43 cellular contexts compared by ENCODE assay signal in genomic region chr11:94322501-94322900, GRCh38. TPM values are rescaled to one million over a fixed set of nuclear protein-coding genes. Genes with fewer than 3 reads are reported as not detected.
"Had no signal": no experiment of that assay in that cellular context is flagged by ENCODE, and none has a peak within 500 bp of the region (broad histone marks: within the 10 kb centered on the region; RNA-seq: fewer than 3 reads in every experiment).

No MANE protein-coding gene starts in this region.

- H3K27me3 Mint-ChIP-seq: activated naive CD4-positive, alpha-beta T cell treated with anti-CD3 and anti-CD28 coated beads, Interleukin-2, amount 10 ng/mL, durations not matched to agents 7 days and 5 days; activated naive CD4-positive, alpha-beta T cell treated with anti-CD3 and anti-CD28 coated beads, Interleukin-2, amount 50 U/mL, for 24 hours; activated naive CD8-positive, alpha-beta T cell; activated naive CD8-positive, alpha-beta T cell treated with anti-CD3 and anti-CD28 coated beads, Interleukin-2, amount 50 U/mL, for 24 hours; activated T-cell treated with anti-CD3 and anti-CD28 coated beads, Interleukin-2, amount 50 U/mL, for 24 hours; brain had no signal

- H3K4me3 ChIP-seq: adrenal gland, ascending aorta, body of pancreas, cardiac muscle cell had no signal

- H3K36me3 Mint-ChIP-seq: activated naive CD4-positive, alpha-beta T cell treated with anti-CD3 and anti-CD28 coated beads, Interleukin-2, amount 10 ng/mL, durations not matched to agents 7 days and 5 days; activated naive CD4-positive, alpha-beta T cell treated with anti-CD3 and anti-CD28 coated beads, Interleukin-2, amount 50 U/mL, for 24 hours; activated naive CD4-positive, alpha-beta T cell treated with anti-CD3 and anti-CD28 coated beads, Interleukin-2, amount 50 U/mL, for 72 hours; activated naive CD8-positive, alpha-beta T cell; activated naive CD8-positive, alpha-beta T cell treated with anti-CD3 and anti-CD28 coated beads for 36 hours; activated naive CD8-positive, alpha-beta T cell treated with anti-CD3 and anti-CD28 coated beads, Interleukin-2, amount 10 ng/mL, durations not matched to agents 7 days and 5 days; brain had no signal

- H3K27ac Mint-ChIP-seq: activated naive CD4-positive, alpha-beta T cell treated with anti-CD3 and anti-CD28 coated beads for 36 hours; activated naive CD4-positive, alpha-beta T cell treated with anti-CD3 and anti-CD28 coated beads, Interleukin-2, amount 10 ng/mL, durations not matched to agents 7 days and 5 days; activated naive CD4-positive, alpha-beta T cell treated with anti-CD3 and anti-CD28 coated beads, Interleukin-2, amount 50 U/mL, for 24 hours; activated naive CD4-positive, alpha-beta T cell treated with anti-CD3 and anti-CD28 coated beads, Interleukin-2, amount 50 U/mL, for 72 hours; activated naive CD8-positive, alpha-beta T cell; activated naive CD8-positive, alpha-beta T cell treated with anti-CD3 and anti-CD28 coated beads for 36 hours; activated naive CD8-positive, alpha-beta T cell treated with anti-CD3 and anti-CD28 coated beads, Interleukin-2, amount 10 ng/mL, durations not matched to agents 7 days and 5 days; activated naive CD8-positive, alpha-beta T cell treated with anti-CD3 and anti-CD28 coated beads, Interleukin-2, amount 50 U/mL, for 24 hours; activated T-cell treated with anti-CD3 and anti-CD28 coated beads, Interleukin-2, amount 50 U/mL, for 24 hours; activated T-cell treated with anti-CD3 and anti-CD28 coated beads, Interleukin-2, amount 50 U/mL, for 72 hours; activated T-helper 1 cell treated with anti-CD3 and anti-CD28 coated beads, Interleukin-12 subunit alpha, Interleukin-12 subunit beta, Interleukin-2, Interleukin-4 antibody, amounts not matched to agents 30 ng/mL and 10 ng/mL and 1 ng/mL, durations not matched to agents 14 hours and 24 hours and 36 hours; activated T-helper 17 cell treated with anti-CD3 and anti-CD28 coated beads, Interleukin-2, amount 50 U/mL, for 72 hours; activated T-helper 2 cell treated with anti-CD3 and anti-CD28 coated beads, Interferon-gamma antibody, Interleukin-2, Interleukin-4, amounts not matched to agents 10 μg/mL and 5 μg/mL and 100 μg/mL, durations not matched to agents 14 hours and 24 hours and 36 hours; brain had no signal

- H3K9me3 ChIP-seq: adrenal gland, body of pancreas had no signal

- H3K27ac ChIP-seq: adrenal gland, ascending aorta, body of pancreas, brain microvascular endothelial cell, cardiac muscle cell had no signal

- ATAC-seq: activated naive CD4-positive, alpha-beta T cell treated with anti-CD3 and anti-CD28 coated beads, Interleukin-2, amount 50 U/mL, for 72 hours; activated naive CD8-positive, alpha-beta T cell treated with anti-CD3 and anti-CD28 coated beads, Interleukin-2, amount 50 U/mL, for 24 hours; activated T-cell treated with anti-CD3 and anti-CD28 coated beads, Interleukin-2, amount 50 U/mL, for 4 hours; activated T-cell treated with anti-CD3 and anti-CD28 coated beads, Interleukin-2, amount 50 U/mL, for 72 hours; activated T-helper 17 cell treated with anti-CD3 and anti-CD28 coated beads, Interleukin-2, amount 50 U/mL, for 72 hours; body of pancreas had no signal

- H3K4me1 ChIP-seq: adrenal gland, ascending aorta, body of pancreas had no signal

- H3K9me3 Mint-ChIP-seq: activated naive CD4-positive, alpha-beta T cell treated with anti-CD3 and anti-CD28 coated beads, Interleukin-2, amount 10 ng/mL, durations not matched to agents 7 days and 5 days; activated naive CD4-positive, alpha-beta T cell treated with anti-CD3 and anti-CD28 coated beads, Interleukin-2, amount 50 U/mL, for 24 hours; activated naive CD8-positive, alpha-beta T cell treated with anti-CD3 and anti-CD28 coated beads, Interleukin-2, amount 10 ng/mL, durations not matched to agents 7 days and 5 days; activated naive CD8-positive, alpha-beta T cell treated with anti-CD3 and anti-CD28 coated beads, Interleukin-2, amount 50 U/mL, for 24 hours; activated T-cell treated with anti-CD3 and anti-CD28 coated beads, Interleukin-2, amount 50 U/mL, for 24 hours; activated T-cell treated with anti-CD3 and anti-CD28 coated beads, Interleukin-2, amount 50 U/mL, for 72 hours; activated T-helper 1 cell treated with anti-CD3 and anti-CD28 coated beads, Interleukin-12 subunit alpha, Interleukin-12 subunit beta, Interleukin-2, Interleukin-4 antibody, amounts not matched to agents 30 ng/mL and 10 ng/mL and 1 ng/mL, durations not matched to agents 14 hours and 24 hours and 36 hours; activated T-helper 17 cell treated with anti-CD3 and anti-CD28 coated beads, Interleukin-2, amount 50 U/mL, for 72 hours; activated T-helper 2 cell treated with anti-CD3 and anti-CD28 coated beads, Interferon-gamma antibody, Interleukin-2, Interleukin-4, amounts not matched to agents 10 μg/mL and 5 μg/mL and 100 μg/mL, durations not matched to agents 14 hours and 24 hours and 36 hours; central memory CD8-positive, alpha-beta T cell had no signal

- DNase-seq: activated effector memory CD4-positive, alpha-beta T cell treated with anti-CD3 and anti-CD28 coated beads, Interleukin-2, amount 50 U/mL, for 16 hours; activated effector memory CD4-positive, alpha-beta T cell treated with Interleukin-2 at 50 U/mL for 16 hours; activated gamma-delta T cell; activated gamma-delta T cell treated with Interleukin-2 at 50 U/mL for 16 hours; activated naive CD4-positive, alpha-beta T cell; activated naive CD4-positive, alpha-beta T cell treated with anti-CD3 and anti-CD28 coated beads for 36 hours; activated naive CD4-positive, alpha-beta T cell treated with anti-CD3 and anti-CD28 coated beads, Interleukin-2, amount 10 ng/mL, durations not matched to agents 7 days and 5 days; activated naive CD4-positive, alpha-beta T cell treated with anti-CD3 and anti-CD28 coated beads, Interleukin-2, amount 50 U/mL, for 16 hours; activated naive CD4-positive, alpha-beta T cell treated with Interleukin-2 at 50 U/mL for 16 hours; activated naive CD8-positive, alpha-beta T cell treated with anti-CD3 and anti-CD28 coated beads for 36 hours; activated naive CD8-positive, alpha-beta T cell treated with anti-CD3 and anti-CD28 coated beads, Interleukin-2, amount 10 ng/mL, durations not matched to agents 7 days and 5 days; activated naive CD8-positive, alpha-beta T cell treated with anti-CD3 and anti-CD28 coated beads, Interleukin-2, amount 50 U/mL, for 24 hours; activated T-cell treated with anti-CD3 and anti-CD28 coated beads, Interleukin-2, amount 50 U/mL, for 1 hour; activated T-cell treated with anti-CD3 and anti-CD28 coated beads, Interleukin-2, amount 50 U/mL, for 24 hours; activated T-cell treated with anti-CD3 and anti-CD28 coated beads, Interleukin-2, amount 50 U/mL, for 4 hours; activated T-cell treated with anti-CD3 and anti-CD28 coated beads, Interleukin-2, amount 50 U/mL, for 48 hours; activated T-cell treated with anti-CD3 and anti-CD28 coated beads, Interleukin-2, amount 50 U/mL, for 72 hours; adrenal gland; amniotic stem cell; amygdala; anterior cingulate cortex; aorta; body of pancreas; brain microvascular endothelial cell; caudate nucleus; central memory CD4-positive, alpha-beta T cell; cerebellar nuclear complex had no signal

- H3K36me3 ChIP-seq: adrenal gland, ascending aorta, brain microvascular endothelial cell, cardiac muscle cell had no signal

- H3K4me3 Mint-ChIP-seq: activated naive CD4-positive, alpha-beta T cell treated with anti-CD3 and anti-CD28 coated beads for 36 hours; activated naive CD4-positive, alpha-beta T cell treated with anti-CD3 and anti-CD28 coated beads, Interleukin-2, amount 10 ng/mL, durations not matched to agents 7 days and 5 days; activated naive CD4-positive, alpha-beta T cell treated with anti-CD3 and anti-CD28 coated beads, Interleukin-2, amount 50 U/mL, for 24 hours; activated naive CD8-positive, alpha-beta T cell; activated naive CD8-positive, alpha-beta T cell treated with anti-CD3 and anti-CD28 coated beads for 36 hours; activated naive CD8-positive, alpha-beta T cell treated with anti-CD3 and anti-CD28 coated beads, Interleukin-2, amount 10 ng/mL, durations not matched to agents 7 days and 5 days; activated naive CD8-positive, alpha-beta T cell treated with anti-CD3 and anti-CD28 coated beads, Interleukin-2, amount 50 U/mL, for 24 hours; activated T-cell treated with anti-CD3 and anti-CD28 coated beads, Interleukin-2, amount 50 U/mL, for 24 hours; activated T-cell treated with anti-CD3 and anti-CD28 coated beads, Interleukin-2, amount 50 U/mL, for 4 hours; activated T-cell treated with anti-CD3 and anti-CD28 coated beads, Interleukin-2, amount 50 U/mL, for 72 hours; activated T-helper 1 cell treated with anti-CD3 and anti-CD28 coated beads, Interleukin-12 subunit alpha, Interleukin-12 subunit beta, Interleukin-2, Interleukin-4 antibody, amounts not matched to agents 30 ng/mL and 10 ng/mL and 1 ng/mL, durations not matched to agents 14 hours and 24 hours and 36 hours; activated T-helper 17 cell treated with anti-CD3 and anti-CD28 coated beads, Interleukin-2, amount 50 U/mL, for 72 hours; brain; central memory CD8-positive, alpha-beta T cell had no signal

- H3K4me1 Mint-ChIP-seq: activated naive CD4-positive, alpha-beta T cell treated with anti-CD3 and anti-CD28 coated beads, Interleukin-2, amount 10 ng/mL, durations not matched to agents 7 days and 5 days; activated naive CD4-positive, alpha-beta T cell treated with anti-CD3 and anti-CD28 coated beads, Interleukin-2, amount 50 U/mL, for 24 hours; activated naive CD8-positive, alpha-beta T cell treated with anti-CD3 and anti-CD28 coated beads for 36 hours; activated naive CD8-positive, alpha-beta T cell treated with anti-CD3 and anti-CD28 coated beads, Interleukin-2, amount 10 ng/mL, durations not matched to agents 7 days and 5 days; activated naive CD8-positive, alpha-beta T cell treated with anti-CD3 and anti-CD28 coated beads, Interleukin-2, amount 50 U/mL, for 24 hours; activated T-helper 17 cell treated with anti-CD3 and anti-CD28 coated beads, Interleukin-2, amount 50 U/mL, for 72 hours; brain; central memory CD8-positive, alpha-beta T cell had no signal

- H3K27me3 ChIP-seq: adrenal gland, ascending aorta, body of pancreas, brain microvascular endothelial cell, cardiac muscle cell had no signal

RNA-seq across cellular contexts. Expression of gene IZUMO1R, which starts 18.1 kb away (rescaled TPM):
- total RNA-seq: activated naive CD4-positive, alpha-beta T cell treated with anti-CD3 and anti-CD28 coated beads for 36 hours; activated naive CD4-positive, alpha-beta T cell treated with anti-CD3 and anti-CD28 coated beads, Interleukin-2, amount 50 U/mL, for 72 hours; activated naive CD8-positive, alpha-beta T cell treated with anti-CD3 and anti-CD28 coated beads for 36 hours; activated naive CD8-positive, alpha-beta T cell treated with anti-CD3 and anti-CD28 coated beads, Interleukin-2, amount 10 ng/mL, durations not matched to agents 7 days and 5 days; activated T-cell treated with anti-CD3 and anti-CD28 coated beads, Interleukin-2, amount 50 U/mL, for 4 hours; activated T-cell treated with anti-CD3 and anti-CD28 coated beads, Interleukin-2, amount 50 U/mL, for 72 hours; activated T-helper 1 cell treated with anti-CD3 and anti-CD28 coated beads, Interleukin-12 subunit alpha, Interleukin-12 subunit beta, Interleukin-2, Interleukin-4 antibody, amounts not matched to agents 30 ng/mL and 10 ng/mL and 1 ng/mL, durations not matched to agents 14 hours and 24 hours and 36 hours; activated T-helper 17 cell treated with anti-CD3 and anti-CD28 coated beads, Interleukin-2, amount 50 U/mL, for 72 hours; activated T-helper 2 cell treated with anti-CD3 and anti-CD28 coated beads, Interferon-gamma antibody, Interleukin-2, Interleukin-4, amounts not matched to agents 10 μg/mL and 5 μg/mL and 100 μg/mL, durations not matched to agents 14 hours and 24 hours and 36 hours; aorta; ascending aorta; astrocyte; body of pancreas; bronchial epithelial cell; cardiac muscle cell; cardiac septum; cerebellum; chondrocyte had no signal
- polyA plus RNA-seq: adipose tissue, adrenal gland, aorta, cardiac muscle cell had no signal
